ENCODE assay signal across 8 cellular contexts in genomic region chr1:116595065-116595840, GRCh38. TPM values are rescaled to one million over a fixed set of nuclear protein-coding genes. Genes with fewer than 3 reads are reported as not detected.
DNase-seq lines count a peak whose midpoint lies in the region; ATAC-seq, FAIRE-seq and TF ChIP-seq lines count a peak whose summit lies in the region.
"Not testable (repeated sequence)": the region's sequence is repeated elsewhere in the genome, so short reads cannot be mapped to it uniquely, and the experiment has no call there.

No MANE protein-coding gene starts in this region.

- H3K27me3 Mint-ChIP-seq in brain, progenitor cell of endocrine pancreas: not testable (repeated sequence)

- not testable (repeated sequence) for H3K27me3 ChIP-seq in Loucy (ENCODE audit: insufficient read depth, low read length, poor library complexity, severe bottlenecking); Panc1 (ENCODE audit: control insufficient read depth, insufficient read depth, low read length)

- peak overlapping the region in 4 of 5 experiments; percentile 30 to 63 (median 58) for H3K27ac Mint-ChIP-seq in brain
- H3K27ac Mint-ChIP-seq in progenitor cell of endocrine pancreas, result not testable (repeated sequence)

- H3K4me2 ChIP-seq in A549 (peak overlapping the region; percentile 84), Loucy (ENCODE audit: low read depth, low read length, poor library complexity, severe bottlenecking) (peak overlapping the region; percentile 28)

- not testable (repeated sequence) for H3F3A ChIP-seq in Loucy (ENCODE audit: low read depth)

- not testable (repeated sequence) for TF ChIP-seq POLR2A in A549 (IDR thresholded peaks at IDR 0.05; ENCODE audit: low read length)

- intact Hi-C loops in Panc1 (cut with micrococcal nuclease; ENCODE audit: unreplicated experiment), result not testable (repeated sequence)

- POLR2A ChIA-PET in A549 (lab: Yijun Ruan, JAX); Panc1 (lab: Charles Lee): not testable (repeated sequence)

- peaks cover 54% of the 10 kb centered on the region for H3K4me1 Mint-ChIP-seq in brain
- peaks cover 30% of the 10 kb centered on the region for H3K4me1 Mint-ChIP-seq in progenitor cell of endocrine pancreas (ENCODE audit: low read depth)

- H2AFZ ChIP-seq in Loucy (ENCODE audit: low read length), result not testable (repeated sequence)

- not testable (repeated sequence) for H3K79me2 ChIP-seq in Loucy (ENCODE audit: insufficient read depth, low read length)

- TF ChIP-seq CTCF in A549 (IDR thresholded peaks at IDR 0.05); brain (conservative IDR thresholded peaks at IDR 0.05): not testable (repeated sequence)
- TF ChIP-seq CTCF in GM12872 (IDR thresholded peaks at IDR 0.05; ENCODE audit: insufficient read depth, low read depth, low read length) (peak; percentile 36; the same call in 2 of the 3 replicates), Loucy (conservative IDR thresholded peaks at IDR 0.05; ENCODE audit: low read length) (peak; percentile 34), Panc1 (IDR thresholded peaks at IDR 0.05) (peak; percentile 16; the same call in 1 of the 2 replicates), progenitor cell of endocrine pancreas (IDR thresholded peaks at IDR 0.05; ENCODE audit: unreplicated experiment) (peak; percentile 45)

- not testable (repeated sequence) for TF ChIP-seq EP300 in A549 (IDR thresholded peaks at IDR 0.05)

- not testable (repeated sequence) for FAIRE-seq in A549 (lab: Jason Lieb, UNC)

- DNase-seq in A549 (ENCODE audit: low read depth in 1 of 2, low spot score in 1 of 2) (peak in 1 of 2 experiments; percentile 8), fibroblast of gingiva (ENCODE audit: low read depth) (peak; percentile 27)
- not testable (repeated sequence) for DNase-seq in Panc1 (ENCODE audit: low read depth, low spot score); left lobe of liver (ENCODE audit: low spot score); progenitor cell of endocrine pancreas (ENCODE audit: low spot score, unreplicated experiment)

- H4K20me1 ChIP-seq in Loucy (ENCODE audit: insufficient read depth, low read length, poor library complexity, severe bottlenecking), result not testable (repeated sequence)

- not testable (repeated sequence) for BruUV-seq in Panc1 (replicated peaks; lab: Mats Ljungman, UMichigan)

- not testable (repeated sequence) for H3K4me1 ChIP-seq in A549; Loucy (ENCODE audit: insufficient read depth, low read length, poor library complexity, severe bottlenecking); Panc1 (ENCODE audit: control insufficient read depth, insufficient read depth, low read length)

- H3K4me3 ChIP-seq in A549; Loucy (ENCODE audit: low read length, poor library complexity, severe bottlenecking); Panc1 (ENCODE audit: low read depth in 2 of 2, low read length in 2 of 2): not testable (repeated sequence)

- not testable (repeated sequence) for H3K4me3 Mint-ChIP-seq in brain; progenitor cell of endocrine pancreas (ENCODE audit: low read depth)

- ATAC-seq in A549 (peak; percentile 39 to 76; a peak in 3 of 6 replicates), Panc1 (peak; percentile 77), left lobe of liver (peak; percentile 31)

- not testable (repeated sequence) for H3K9me3 Mint-ChIP-seq in brain; progenitor cell of endocrine pancreas (ENCODE audit: low read depth)

- in situ Hi-C loops in Panc1 (cut with HindIII; ENCODE audit: low pct_unique_long_range_greater_than_20kb, low sequenced_read_pairs), result not testable (repeated sequence)

- H3K36me3 ChIP-seq in Loucy (ENCODE audit: insufficient read depth, low read length); Panc1 (ENCODE audit: control insufficient read depth, insufficient read depth, low read length): not testable (repeated sequence)

- CTCF ChIA-PET in A549 (lab: Yijun Ruan, JAX) (interaction anchor here (0.9 to 3.4 kb wide), 9 partner anchors 8 to 462 kb away, joined by 3 to 31 read pairs (median 4); no protein-coding TSS in a partner anchor), Panc1 (lab: Charles Lee) (interaction anchor here (0.6 to 1.8 kb wide), 3 partner anchors 21 to 955 kb away, joined by 3 to 11 read pairs (median 8); no protein-coding TSS in a partner anchor)

- not testable (repeated sequence) for H3K9me2 ChIP-seq in Loucy (replicated peaks; ENCODE audit: low read depth, low read length)

- TF ChIP-seq RAD21 in A549 (conservative IDR thresholded peaks at IDR 0.05 in 1 of 2, IDR thresholded peaks at IDR 0.05 in 1 of 2), result not testable (repeated sequence)

- peaks cover 11% of the 10 kb centered on the region for H3K36me3 Mint-ChIP-seq in brain
- H3K36me3 Mint-ChIP-seq in progenitor cell of endocrine pancreas (ENCODE audit: insufficient read depth), result not testable (repeated sequence)

- H3K27ac ChIP-seq in A549; Panc1 (ENCODE audit: low read length): not testable (repeated sequence)

- H3K9ac ChIP-seq in Loucy (ENCODE audit: low read depth, low read length, poor library complexity, severe bottlenecking), result not testable (repeated sequence)

- H3K9me3 ChIP-seq in A549; Loucy (ENCODE audit: insufficient read depth, low read depth, low read length); Panc1 (ENCODE audit: control insufficient read depth, insufficient read depth, low read depth, low read length): not testable (repeated sequence)

- WGBS in A549 (ENCODE audit: missing lambda C conversion rate), result 23% methylated on average over 4 of the region's 4 CpGs

TF ChIP-seq in A549, 52 proteins besides CTCF, POLR2A, EP300 and RAD21:
- TF ChIP-seq MAFK (IDR thresholded peaks at IDR 0.05; ENCODE audit: partially characterized antibody), result peak; percentile 46
TF ChIP-seq in A549: peak in this region for 1; not testable (repeated sequence) for 51.

RNA-seq across cellular contexts. Expression of gene CD58, which starts 24.4 kb away (rescaled TPM):
- polyA plus RNA-seq in A549 (2011; rRNA removed), result 36.0 and 38.4 TPM in 2 replicates
- 11.0 and 11.2 TPM in 2 replicates for polyA plus RNA-seq in A549 (2012; cell fraction: cytosol; rRNA removed)
- polyA plus RNA-seq in A549 (2012; cell fraction: nucleus; rRNA removed), result 5.1 and 7.9 TPM in 2 replicates
- 20.0 to 26.4 TPM (median 22.4 TPM) in 3 replicates for polyA plus RNA-seq in A549 (2017; fragmentation: RNase III; extraction: RNeasy Plus Mini Kit Qiagen cat#74134 plus additional on column Dnase treatment)
- 4.8 and 8.2 TPM in 2 replicates for polyA minus RNA-seq in A549 (2011; rRNA and poly(A)+ RNA removed)
- 12.6 TPM for total RNA-seq in Panc1 (2021; ENCODE audit: unreplicated experiment)
- 7.8 TPM for polyA plus RNA-seq in Panc1 (2012; ENCODE audit: insufficient read length)
- 1.1 TPM for polyA plus RNA-seq in brain (ENCODE audit: insufficient read depth, low read depth, low replicate concordance)
- 2.7 TPM for total RNA-seq in left lobe of liver
- total RNA-seq in progenitor cell of endocrine pancreas, result 7.0 and 7.4 TPM in 2 replicates
